In genomic region chr5:67770431-67771025, GRCh38 we compare ENCODE assay signal across 1 cellular context.
TF ChIP-seq lines count a peak whose summit lies in the region.

No MANE protein-coding gene starts in this region.

TF ChIP-seq in GM23338, 12 proteins besides CTCF, POLR2A, EP300 and RAD21 (continued from another document):
- no peak for TF ChIP-seq ETS1 (IDR thresholded peaks at IDR 0.05)
- TF ChIP-seq ZNF114 (CRISPR knock-in tag; IDR thresholded peaks at IDR 0.05), result no peak
- no peak for TF ChIP-seq CREB1 (CRISPR knock-in tag; IDR thresholded peaks at IDR 0.05; ENCODE audit: low read depth)
- no peak for TF ChIP-seq NANOG (IDR thresholded peaks at IDR 0.05; ENCODE audit: borderline replicate concordance)
- TF ChIP-seq JUNB (IDR thresholded peaks at IDR 0.05; ENCODE audit: unreplicated experiment), result no peak
- no peak for TF ChIP-seq EZH2phosphoT487 (IDR thresholded peaks at IDR 0.05; ENCODE audit: unreplicated experiment)
- TF ChIP-seq ZNF462 (CRISPR knock-in tag; IDR thresholded peaks at IDR 0.05), result no peak
